ENCODE assay signal across 8 cellular contexts in genomic region chr20:18497603-18498002, GRCh38. TPM values are rescaled to one million over a fixed set of nuclear protein-coding genes. Genes with fewer than 3 reads are reported as not detected.
DNase-seq lines count a peak whose midpoint lies in the region; ATAC-seq and TF ChIP-seq lines count a peak whose summit lies in the region.

No MANE protein-coding gene starts in this region.

- H3K4me3 ChIP-seq in CD8-positive, alpha-beta T cell (ENCODE audit: low read depth, low read length): no peak overlapping the region
- H3K4me3 ChIP-seq in MM.1S (ENCODE audit: low read length) (no peak overlapping the region), H7 (ENCODE audit: insufficient read depth, low read depth, low read length) (no peak overlapping the region)

- H3K27ac ChIP-seq in CD8-positive, alpha-beta T cell (ENCODE audit: low read depth, low read length): peak overlapping the region; percentile 62
- H3K27ac ChIP-seq in MM.1S (ENCODE audit: low read length): no peak overlapping the region

- H3K27ac Mint-ChIP-seq in CD8-positive, alpha-beta T cell: peak overlapping the region; percentile 90
- H3K27ac Mint-ChIP-seq in chondrocyte (ENCODE audit: unreplicated experiment) (peak overlapping the region; percentile 90), neural crest cell (ENCODE audit: unreplicated experiment) (peak overlapping the region; percentile 97)

- ATAC-seq in CD8-positive, alpha-beta T cell: no peak
- no peak for ATAC-seq in GM21717 (IDR thresholded peaks at IDR 0.05; ENCODE audit: unreplicated experiment)

- DNase-seq in CD8-positive, alpha-beta T cell: no peak
- DNase-seq in MM.1S (no peak), chondrocyte (ENCODE audit: low spot score) (no peak), neural crest cell (ENCODE audit: low read depth, low spot score) (no peak), H7 (no peak), NCI-H2227 treated with DMSO at 0.1 percent for 48 hours (lab: John Stamatoyannopoulos, UW) (no peak), cardiac septum (ENCODE audit: low spot score) (no peak)

- peaks cover 20% of the 10 kb centered on the region for H3K4me1 Mint-ChIP-seq in CD8-positive, alpha-beta T cell (ENCODE audit: low read depth)
- H3K4me1 Mint-ChIP-seq in chondrocyte (ENCODE audit: low read depth) (peaks cover 14% of the 10 kb centered on the region), neural crest cell (peaks cover 18% of the 10 kb centered on the region)

- H3K4me1 ChIP-seq in CD8-positive, alpha-beta T cell (ENCODE audit: insufficient read depth, low read length): peaks cover 16% of the 10 kb centered on the region
- no peaks in the 10 kb centered on the region for H3K4me1 ChIP-seq in MM.1S (ENCODE audit: low read length)

- H3K36me3 ChIP-seq in CD8-positive, alpha-beta T cell (ENCODE audit: insufficient read depth, low read length): no peaks in the 10 kb centered on the region
- H3K36me3 ChIP-seq in MM.1S (replicated peaks; ENCODE audit: insufficient read depth, low read length) (no peaks in the 10 kb centered on the region), H7 (replicated peaks; ENCODE audit: control insufficient read depth, insufficient read depth, low read length) (peaks cover 4% of the 10 kb centered on the region; the same call in 1 of the 2 replicates)

- intact Hi-C loops in CD8-positive, alpha-beta T cell (cut with DNase I, micrococcal nuclease): loop anchor here (1.0 to 5.0 kb wide), 6 partner anchors 9 to 360 kb away; partner anchors contain the start of genes DZANK1 (in 2 of the 2), POLR3F (in 2 of the 2), KAT14 (in 1 of the 2) and PET117 (in 1 of the 2)
- intact Hi-C loops in cardiac septum (cut with DNase I): no loop called here

- H3K9me2 ChIP-seq in MM.1S (replicated peaks; ENCODE audit: insufficient read depth, low read length): no peaks in the 10 kb centered on the region

- no peaks in the 10 kb centered on the region for H3K9me3 ChIP-seq in CD8-positive, alpha-beta T cell (ENCODE audit: low read length)
- no peaks in the 10 kb centered on the region for H3K9me3 ChIP-seq in MM.1S (replicated peaks; ENCODE audit: insufficient read depth, low read length)

- H3K4me2 ChIP-seq in MM.1S (ENCODE audit: low read depth, low read length): peak overlapping the region; percentile 42

- peaks cover 14% of the 10 kb centered on the region for H3K36me3 Mint-ChIP-seq in CD8-positive, alpha-beta T cell
- no peaks in the 10 kb centered on the region for H3K36me3 Mint-ChIP-seq in chondrocyte (ENCODE audit: low read depth)
- H3K36me3 Mint-ChIP-seq in neural crest cell (ENCODE audit: low read depth): peaks cover 3% of the 10 kb centered on the region

- H3K27me3 ChIP-seq in CD8-positive, alpha-beta T cell (ENCODE audit: insufficient read depth, low read length): no peaks in the 10 kb centered on the region
- H3K27me3 ChIP-seq in MM.1S (replicated peaks; ENCODE audit: insufficient read depth, low read length) (no peaks in the 10 kb centered on the region), H7 (ENCODE audit: control insufficient read depth, insufficient read depth, low read length) (no peaks in the 10 kb centered on the region; the same call in 1 of the 2 replicates)

- no peaks in the 10 kb centered on the region for H3K9me3 Mint-ChIP-seq in CD8-positive, alpha-beta T cell
- no peaks in the 10 kb centered on the region for H3K9me3 Mint-ChIP-seq in chondrocyte (ENCODE audit: low read depth)
- no peaks in the 10 kb centered on the region for H3K9me3 Mint-ChIP-seq in neural crest cell

- H3K9ac ChIP-seq in MM.1S (ENCODE audit: low read length): no peak overlapping the region

- peak overlapping the region; percentile 95 for H2AFZ ChIP-seq in MM.1S (ENCODE audit: low read length)

- H3K27me3 Mint-ChIP-seq in CD8-positive, alpha-beta T cell (ENCODE audit: low read depth): no peaks in the 10 kb centered on the region
- H3K27me3 Mint-ChIP-seq in chondrocyte (ENCODE audit: low read depth) (peaks cover 2% of the 10 kb centered on the region), neural crest cell (ENCODE audit: low read depth) (peaks cover 2% of the 10 kb centered on the region)

- H4K20me1 ChIP-seq in MM.1S (ENCODE audit: insufficient read depth, low read length): no peaks in the 10 kb centered on the region

- peak overlapping the region; percentile 96 for H3K4me3 Mint-ChIP-seq in CD8-positive, alpha-beta T cell
- no peak overlapping the region for H3K4me3 Mint-ChIP-seq in chondrocyte (ENCODE audit: unreplicated experiment)
- H3K4me3 Mint-ChIP-seq in neural crest cell: peak overlapping the region; percentile 99

- no peaks in the 10 kb centered on the region for H3F3A ChIP-seq in MM.1S (ENCODE audit: insufficient read depth, low read length)

- POLR2A ChIA-PET in CD8-positive, alpha-beta T cell (lab: Charles Lee): interaction anchor here (1.4 to 4.3 kb wide), 4 partner anchors 10 to 210 kb away, joined by 5 to 74 read pairs (median 10); partner anchors contain the start of genes DZANK1, POLR3F, SEC23B and ZNF133

- TF ChIP-seq CTCF in CD8-positive, alpha-beta T cell (IDR thresholded peaks at IDR 0.05): no peak
- TF ChIP-seq CTCF in MM.1S (IDR thresholded peaks at IDR 0.05; ENCODE audit: low read length) (no peak), chondrocyte (IDR thresholded peaks at IDR 0.05) (no peak), neural crest cell (conservative IDR thresholded peaks at IDR 0.05) (no peak)

- no peaks in the 10 kb centered on the region for H3K79me2 ChIP-seq in MM.1S (ENCODE audit: low read length)

- CTCF ChIA-PET in CD8-positive, alpha-beta T cell (lab: Charles Lee): interaction anchor here (1.0 to 1.9 kb wide), 2 partner anchors 10 to 30 kb away, joined by 4 to 7 read pairs; partner anchors contain the start of genes DZANK1, POLR3F and SEC23B

RNA-seq across cellular contexts. Expression of gene RBBP9, which starts 0.6 kb away (rescaled TPM):
- 1 to 10 TPM; 2.1 to 2.3 TPM for total RNA-seq in CD8-positive, alpha-beta T cell
- total RNA-seq in chondrocyte (12.7 to 20.6 TPM (median 14.2 TPM) in 3 replicates), neural crest cell (23.6 and 23.7 TPM in 2 replicates), cardiac septum (6.8 TPM)
- total RNA-seq in H7 (2014; rRNA removed; shearing (Covaris generic)): 17.0 and 24.7 TPM in 2 replicates

RNA-seq across cellular contexts. Expression of gene SEC23B, which starts 10.1 kb away (rescaled TPM):
- 10 to 100 TPM; 31.5 to 31.8 TPM for total RNA-seq in CD8-positive, alpha-beta T cell
- total RNA-seq in chondrocyte (38.5 to 53.9 TPM (median 38.9 TPM) in 3 replicates), neural crest cell (50.6 and 58.9 TPM in 2 replicates), cardiac septum (15.4 TPM)
- 92.0 and 94.0 TPM in 2 replicates for total RNA-seq in H7 (2014; rRNA removed; shearing (Covaris generic))

RNA-seq across cellular contexts. Expression of gene POLR3F, which starts 30.4 kb away (rescaled TPM):
- total RNA-seq in CD8-positive, alpha-beta T cell: 10 to 100 TPM; 11.5 TPM
- 8.1 to 10.2 TPM (median 9.3 TPM) in 3 replicates for total RNA-seq in chondrocyte
- total RNA-seq in neural crest cell: 12.9 and 14.1 TPM in 2 replicates
- total RNA-seq in H7 (2014; rRNA removed; shearing (Covaris generic)): 26.4 and 27.0 TPM in 2 replicates
- 7.2 TPM for total RNA-seq in cardiac septum

RNA-seq across cellular contexts. Expression of gene DZANK1, which starts 30.8 kb away (rescaled TPM):
- 1 to 10 TPM; 2.0 to 2.3 TPM for total RNA-seq in CD8-positive, alpha-beta T cell
- total RNA-seq in chondrocyte: 1.5 to 1.9 TPM (median 1.5 TPM) in 3 replicates
- 7.5 and 8.0 TPM in 2 replicates for total RNA-seq in neural crest cell
- total RNA-seq in H7 (2014; rRNA removed; shearing (Covaris generic)): 1.7 and 2.8 TPM in 2 replicates
- total RNA-seq in cardiac septum: 0.38 TPM
